Comparison of ENCODE assay signal across 12 cellular contexts in genomic region chr13:42996584-42996983, GRCh38. TPM values are rescaled to one million over a fixed set of nuclear protein-coding genes. Genes with fewer than 3 reads are reported as not detected.
DNase-seq lines count a peak whose midpoint lies in the region; ATAC-seq and TF ChIP-seq lines count a peak whose summit lies in the region.
"Had no signal": no experiment of that assay in that cellular context is flagged by ENCODE, and none has a peak within 500 bp of the region (broad histone marks: within the 10 kb centered on the region; RNA-seq: fewer than 3 reads in every experiment).

No MANE protein-coding gene starts in this region.

- DNase-seq in activated T-cell treated with anti-CD3 and anti-CD28 coated beads, Interleukin-2, amount 50 U/mL, for 72 hours = peak in 1 of 2 donors; percentile 28
- no peak for DNase-seq in activated T-cell treated with anti-CD3 and anti-CD28 coated beads, Interleukin-2, amount 50 U/mL, for 1 hour
- peak; percentile 87 for DNase-seq in PC-3
- peak; percentile 56 for DNase-seq in dermis blood vessel endothelial cell
- peak in 1 of 2 donors; percentile 33 for DNase-seq in stimulated activated effector memory CD8-positive, alpha-beta T cell treated with anti-CD3 and anti-CD28 coated beads, Interleukin-12 subunit alpha, Interleukin-12 subunit beta, amount 100 ng/mL, for 72 hours (ENCODE audit: low spot score in 2 of 2)
- no peak for DNase-seq in GF-D8 (lab: John Stamatoyannopoulos, UW)
- DNase-seq in NK-92 (lab: John Stamatoyannopoulos, UW; ENCODE audit: unreplicated experiment) = no peak
- DNase-seq in upper lobe of left lung = no peak
- DNase-seq: activated naive CD4-positive, alpha-beta T cell treated with anti-CD3 and anti-CD28 coated beads, Interleukin-2, amount 50 U/mL, for 16 hours; CD4-positive, alpha-beta memory T cell; head of caudate nucleus had no signal

- no peaks in the 10 kb centered on the region for H3F3A ChIP-seq in PC-3 (ENCODE audit: low read length, unreplicated experiment)

- intact Hi-C loops in PC-3 (cut with micrococcal nuclease) = no loop called here

- TF ChIP-seq POLR2A in upper lobe of left lung (IDR thresholded peaks at IDR 0.05) = no peak

- no peaks in the 10 kb centered on the region for H3K36me3 Mint-ChIP-seq in activated T-cell treated with anti-CD3 and anti-CD28 coated beads, Interleukin-2, amount 50 U/mL, for 72 hours (ENCODE audit: insufficient read depth in 2 of 2)
- H3K36me3 Mint-ChIP-seq in stimulated activated effector memory CD8-positive, alpha-beta T cell treated with anti-CD3 and anti-CD28 coated beads, Interleukin-12 subunit alpha, Interleukin-12 subunit beta, amount 100 ng/mL, for 72 hours = no peaks in the 10 kb centered on the region
- H3K36me3 Mint-ChIP-seq: CD4-positive, alpha-beta memory T cell had no signal

- H3K9ac ChIP-seq in PC-3 (ENCODE audit: low read length) = no peak overlapping the region

- H4K20me1 ChIP-seq in PC-3 (ENCODE audit: low read length) = no peaks in the 10 kb centered on the region

- no peaks in the 10 kb centered on the region for H3K27me3 Mint-ChIP-seq in activated T-cell treated with anti-CD3 and anti-CD28 coated beads, Interleukin-2, amount 50 U/mL, for 72 hours (ENCODE audit: low read depth)
- H3K27me3 Mint-ChIP-seq: CD4-positive, alpha-beta memory T cell had no signal

- CTCF ChIA-PET in PC-3 (lab: Charles Lee) = interaction anchor here (0.6 kb wide), 1 partner anchor 58 kb away, joined by 4 read pairs; no protein-coding TSS in a partner anchor

- TF ChIP-seq CTCF in PC-3 (conservative IDR thresholded peaks at IDR 0.05; ENCODE audit: low read depth, low read length) = no peak
- no peak for TF ChIP-seq CTCF in upper lobe of left lung (IDR thresholded peaks at IDR 0.05)

- no peak for TF ChIP-seq EP300 in upper lobe of left lung (IDR thresholded peaks at IDR 0.05)

- WGBS in upper lobe of left lung, 2 donors = 56 to 73% methylated on average over 3 of the region's 3 CpGs

- ATAC-seq in activated T-cell treated with anti-CD3 and anti-CD28 coated beads, Interleukin-2, amount 50 U/mL, for 72 hours (replicated peaks in 1 of 2) = peak; percentile 59 to 61
- ATAC-seq in PC-3 = peak; percentile 89
- ATAC-seq in stimulated activated effector memory CD8-positive, alpha-beta T cell treated with anti-CD3 and anti-CD28 coated beads, Interleukin-12 subunit alpha, Interleukin-12 subunit beta, amount 100 ng/mL, for 72 hours = peak; percentile 29
- ATAC-seq in upper lobe of left lung (ENCODE audit: low FRiP score in 2 of 2) = no peak

- H3K9me3 Mint-ChIP-seq in activated T-cell treated with anti-CD3 and anti-CD28 coated beads, Interleukin-2, amount 50 U/mL, for 72 hours = peaks cover 0 to under 1% of the 10 kb centered on the region in 2 donors
- no peaks in the 10 kb centered on the region for H3K9me3 Mint-ChIP-seq in stimulated activated effector memory CD8-positive, alpha-beta T cell treated with anti-CD3 and anti-CD28 coated beads, Interleukin-12 subunit alpha, Interleukin-12 subunit beta, amount 100 ng/mL, for 72 hours

- H3K27ac Mint-ChIP-seq in activated T-cell treated with anti-CD3 and anti-CD28 coated beads, Interleukin-2, amount 50 U/mL, for 72 hours = peak overlapping the region; percentile 90
- H3K27ac Mint-ChIP-seq in stimulated activated effector memory CD8-positive, alpha-beta T cell treated with anti-CD3 and anti-CD28 coated beads, Interleukin-12 subunit alpha, Interleukin-12 subunit beta, amount 100 ng/mL, for 72 hours = peak overlapping the region; percentile 30

- no peak overlapping the region for H2AFZ ChIP-seq in PC-3 (ENCODE audit: low read length)

- H3K4me1 Mint-ChIP-seq in activated T-cell treated with anti-CD3 and anti-CD28 coated beads, Interleukin-2, amount 50 U/mL, for 72 hours (ENCODE audit: low read depth) = peaks cover 65% of the 10 kb centered on the region
- H3K4me1 Mint-ChIP-seq in stimulated activated effector memory CD8-positive, alpha-beta T cell treated with anti-CD3 and anti-CD28 coated beads, Interleukin-12 subunit alpha, Interleukin-12 subunit beta, amount 100 ng/mL, for 72 hours = peaks cover 29% of the 10 kb centered on the region

- no peaks in the 10 kb centered on the region for H3K9me3 ChIP-seq in PC-3 (ENCODE audit: low read length)
- no peaks in the 10 kb centered on the region for H3K9me3 ChIP-seq in upper lobe of left lung

- no peak overlapping the region for H3K4me3 ChIP-seq in PC-3 (ENCODE audit: low read length)
- H3K4me3 ChIP-seq in upper lobe of left lung = no peak overlapping the region

- no peaks in the 10 kb centered on the region for H3K9me2 ChIP-seq in PC-3 (replicated peaks; ENCODE audit: low read length)

- peaks cover 17% of the 10 kb centered on the region for H3K4me1 ChIP-seq in PC-3 (ENCODE audit: insufficient read depth, low read length)
- H3K4me1 ChIP-seq in upper lobe of left lung = peaks cover 0 to 7% (median under 1%) of the 10 kb centered on the region in 4 donors

- H3K27me3 ChIP-seq in PC-3 (ENCODE audit: low read length) (no peaks in the 10 kb centered on the region), upper lobe of left lung (no peaks in the 10 kb centered on the region)

- H3K27ac ChIP-seq in PC-3 (ENCODE audit: low read length) (peak overlapping the region; percentile 17), upper lobe of left lung (no peak overlapping the region)

- POLR2A ChIA-PET in PC-3 (lab: Charles Lee; ENCODE audit: unreplicated experiment) = interaction anchor here (0.6 kb wide), 1 partner anchor 78 kb away, joined by 6 read pairs; no protein-coding TSS in a partner anchor

- H3K36me3 ChIP-seq in PC-3 (ENCODE audit: low read depth, low read length) (no peaks in the 10 kb centered on the region), upper lobe of left lung (no peaks in the 10 kb centered on the region)

- no peaks in the 10 kb centered on the region for H3K79me2 ChIP-seq in PC-3 (ENCODE audit: low read length)

- BruUV-seq in PC-3 (replicated peaks; lab: Mats Ljungman, UMichigan) = no TSS peak

- peak overlapping the region; percentile 66 to 78 for H3K4me3 Mint-ChIP-seq in activated T-cell treated with anti-CD3 and anti-CD28 coated beads, Interleukin-2, amount 50 U/mL, for 72 hours
- no peak overlapping the region for H3K4me3 Mint-ChIP-seq in stimulated activated effector memory CD8-positive, alpha-beta T cell treated with anti-CD3 and anti-CD28 coated beads, Interleukin-12 subunit alpha, Interleukin-12 subunit beta, amount 100 ng/mL, for 72 hours

- H3K4me2 ChIP-seq in PC-3 (ENCODE audit: low read length) = peak overlapping the region; percentile 18

RNA-seq across cellular contexts. Expression of gene EPSTI1, which starts 4.5 kb away (rescaled TPM):
- total RNA-seq in activated T-cell treated with anti-CD3 and anti-CD28 coated beads, Interleukin-2, amount 50 U/mL, for 72 hours = 10 to 100 TPM; 18.6 to 48.8 TPM
- total RNA-seq in PC-3 (2014; rRNA removed) (1.3 and 1.9 TPM in 2 replicates), dermis blood vessel endothelial cell (2.0 and 4.2 TPM in 2 replicates), upper lobe of left lung (10 to 100 TPM; 10.2 to 61.8 (median 24.0) TPM)
- total RNA-seq: SK-MEL-5 had no signal

RNA-seq across cellular contexts. Expression of gene DNAJC15, which starts 26.8 kb away (rescaled TPM):
- total RNA-seq in activated T-cell treated with anti-CD3 and anti-CD28 coated beads, Interleukin-2, amount 50 U/mL, for 72 hours = 10 to 100 TPM; 20.2 to 23.5 TPM
- 1.9 and 12.5 TPM in 2 replicates for total RNA-seq in PC-3 (2014; rRNA removed)
- total RNA-seq in dermis blood vessel endothelial cell = 4.9 and 14.0 TPM in 2 replicates
- 10 to 100 TPM in 3 of 6 donors, 1 to 10 TPM in 3; 3.1 to 19.3 (median 9.0) TPM for total RNA-seq in upper lobe of left lung

Comparison
In these comparisons a context has a peak if more than half of its experiments do, and no peak if none do; other contexts are left out.
1. ATAC-seq: peak in activated T-cell treated with anti-CD3 and anti-CD28 coated beads, Interleukin-2, amount 50 U/mL, for 72 hours (2 of 2), PC-3 (single experiment) and stimulated activated effector memory CD8-positive, alpha-beta T cell treated with anti-CD3 and anti-CD28 coated beads, Interleukin-12 subunit alpha, Interleukin-12 subunit beta, amount 100 ng/mL, for 72 hours (single experiment); none in upper lobe of left lung (0 of 2).
2. DNase-seq: peak in PC-3 (single experiment) and dermis blood vessel endothelial cell (single experiment); none in activated T-cell treated with anti-CD3 and anti-CD28 coated beads, Interleukin-2, amount 50 U/mL, for 1 hour (single experiment), GF-D8 (single experiment), NK-92 (single experiment) and upper lobe of left lung (0 of 2).